In the genomic region with DNA sequence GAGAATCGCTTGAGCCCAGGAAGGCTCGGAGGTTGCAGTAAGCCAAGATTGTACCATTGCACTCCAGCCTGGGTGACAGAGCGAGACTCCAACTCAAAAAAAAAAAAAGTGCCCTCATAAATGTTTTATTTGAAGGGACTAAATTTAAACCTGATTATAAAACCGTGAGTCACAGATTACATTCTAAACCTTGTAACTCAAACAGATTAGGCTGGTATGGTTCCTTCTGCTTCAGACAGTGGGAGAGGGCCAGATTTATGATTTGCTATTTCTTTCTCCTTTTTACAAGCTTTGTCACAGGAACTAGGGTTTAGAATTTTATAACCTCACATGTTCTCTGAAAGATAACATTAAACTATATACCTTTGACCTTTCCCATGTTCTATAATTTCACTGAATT, we compare ENCODE assay signal across 24 cellular contexts.
"Had no signal": no experiment of that assay in that cellular context is flagged by ENCODE, and none has a peak within 500 bp of the region (broad histone marks: within the 10 kb centered on the region; RNA-seq: fewer than 3 reads in every experiment).

No MANE protein-coding gene starts in this region.

- ATAC-seq: foreskin keratinocyte; lower lobe of right lung; natural killer cell treated with Interleukin-12 subunit alpha and Interleukin-12 subunit beta and Interleukin-15 and Interleukin-18, amount 100 ng/mL, for 72 hours; psoas muscle; right lobe of liver; stimulated activated effector memory CD8-positive, alpha-beta T cell treated with anti-CD3 and anti-CD28 coated beads, Interleukin-12 subunit alpha, Interleukin-12 subunit beta, amount 100 ng/mL, for 72 hours; stimulated activated naive CD8-positive, alpha-beta T cell treated with anti-CD3 and anti-CD28 coated beads, Interleukin-15, Interleukin-2, amounts not matched to agents 100 U/mL and 50 U/mL, for 24 hours had no signal

- H3K27ac ChIP-seq: coronary artery, foreskin keratinocyte, left ventricle myocardium inferior, lower lobe of right lung, psoas muscle, right lobe of liver, suprapubic skin, thyroid gland, upper lobe of left lung, uterus had no signal

- FAIRE-seq: endothelial cell of umbilical vein, islet of Langerhans had no signal

- H3K36me3 ChIP-seq: left ventricle myocardium inferior, lower lobe of right lung, right lobe of liver, suprapubic skin, thyroid gland, upper lobe of left lung had no signal

- DNase-seq: effector CD4-positive, alpha-beta T cell; endodermal cell; erythroblast; foreskin keratinocyte; head of caudate nucleus; hypothalamus; kidney glomerular epithelial cell; left ventricle myocardium inferior; lower lobe of right lung; psoas muscle; retina; right lobe of liver; stimulated activated CD4-positive, alpha-beta T cell treated with anti-CD3 and anti-CD28 coated beads, Interleukin-4, amount 100 ng/mL, for 1 hour; stimulated activated CD8-positive, alpha-beta memory T cell treated with anti-CD3 and anti-CD28 coated beads, Interleukin-4, amount 100 ng/mL, for 48 hours; stimulated activated naive CD8-positive, alpha-beta T cell treated with anti-CD3 and anti-CD28 coated beads, Interleukin-15, Interleukin-2, amounts not matched to agents 100 U/mL and 50 U/mL, for 24 hours; thyroid gland; upper lobe of left lung; uterus had no signal

- H3K27me3 ChIP-seq: foreskin keratinocyte, right lobe of liver, suprapubic skin, thyroid gland, upper lobe of left lung, uterus had no signal

- H3K9me3 ChIP-seq: left ventricle myocardium inferior, lower lobe of right lung, psoas muscle, right lobe of liver, thyroid gland, upper lobe of left lung, uterus had no signal

- H3K4me1 ChIP-seq: foreskin keratinocyte, left ventricle myocardium inferior, lower lobe of right lung, psoas muscle, right lobe of liver, suprapubic skin, thyroid gland, upper lobe of left lung, uterus had no signal

- H3K4me3 ChIP-seq: coronary artery, left ventricle myocardium inferior, lower lobe of right lung, psoas muscle, right lobe of liver, suprapubic skin, thyroid gland, upper lobe of left lung, uterus had no signal
